9 cellular contexts compared by ENCODE assay signal in the genomic region with DNA sequence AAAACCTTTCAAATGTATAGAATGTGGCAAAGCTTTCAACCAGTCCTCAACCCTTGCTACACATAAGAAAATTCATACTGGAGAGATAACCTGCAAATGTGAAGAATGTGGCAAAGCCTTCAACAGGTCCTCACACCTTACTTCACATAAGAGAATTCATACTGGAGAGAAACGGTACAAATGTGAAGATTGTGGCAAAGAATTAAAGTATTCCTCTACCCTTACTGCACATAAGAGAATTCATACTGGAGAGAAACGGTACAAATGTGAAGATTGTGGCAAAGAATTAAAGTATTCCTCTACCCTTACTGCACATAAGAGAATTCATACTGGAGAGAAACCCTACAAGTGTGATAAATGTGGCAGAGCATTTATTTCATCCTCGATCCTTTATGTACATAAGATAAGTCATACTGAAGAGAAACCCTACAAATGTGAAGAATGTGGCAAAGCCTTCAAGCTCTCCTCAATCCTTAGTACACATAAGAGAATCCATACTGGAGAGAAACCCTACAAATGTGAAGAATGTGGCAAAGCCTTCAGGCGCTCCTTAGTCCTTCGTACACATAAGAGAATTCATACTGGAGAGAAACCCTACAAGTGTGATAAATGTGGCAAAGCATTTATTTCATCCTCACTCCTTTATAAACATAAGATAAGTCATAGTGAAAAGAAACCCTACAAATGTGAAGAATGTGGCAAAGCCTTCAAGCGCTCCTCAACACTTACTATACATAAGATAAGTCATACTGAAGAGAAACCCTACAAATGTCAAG. TPM values are rescaled to one million over a fixed set of nuclear protein-coding genes. Genes with fewer than 3 reads are reported as not detected.
DNase-seq lines count a peak whose midpoint lies in the region; ATAC-seq, FAIRE-seq and TF ChIP-seq lines count a peak whose summit lies in the region.
"Not testable (repeated sequence)": the region's sequence is repeated elsewhere in the genome, so short reads cannot be mapped to it uniquely, and the experiment has no call there.
"Had no signal": no experiment of that assay in that cellular context is flagged by ENCODE, and none has a peak within 500 bp of the region (broad histone marks: within the 10 kb centered on the region; RNA-seq: fewer than 3 reads in every experiment).

No MANE protein-coding gene starts in this region.

- not testable (repeated sequence) for H3K27ac ChIP-seq in BLaER1; HCT116 (ENCODE audit: low read depth, low read length); OCI-LY7 (ENCODE audit: low read depth, low read length, poor library complexity, severe bottlenecking); GM12878 (ENCODE audit: control insufficient read depth, insufficient read depth); liver (ENCODE audit: low read depth in 1 of 2, low read length in 2 of 2)

- CTCF ChIA-PET in HCT116 (lab: Charles Lee); OCI-LY7 (lab: Charles Lee; ENCODE audit: unreplicated experiment): not testable (repeated sequence)
- CTCF ChIA-PET in GM12878 (lab: Yijun Ruan, JAX): interaction anchor here (0.6 kb wide), 1 partner anchor 145 kb away, joined by 3 read pairs; no protein-coding TSS in a partner anchor

- peaks cover 97% of the 10 kb centered on the region for H3K9me3 ChIP-seq in BLaER1
- H3K9me3 ChIP-seq in HCT116 (ENCODE audit: control insufficient read depth in 1 of 2, insufficient read depth in 1 of 2, low read depth in 1 of 2, low read length in 2 of 2): peaks cover 29 to 35% of the 10 kb centered on the region in 2 experiments; a peak in 2 of 4 replicates
- peaks cover 63% of the 10 kb centered on the region for H3K9me3 ChIP-seq in OCI-LY7 (ENCODE audit: low read length)
- not testable (repeated sequence) for H3K9me3 ChIP-seq in GM12878 (replicated peaks; ENCODE audit: control insufficient read depth, insufficient read depth, low read length)
- peaks cover 32 to 76% (median 36%) of the 10 kb centered on the region in 4 donors for H3K9me3 ChIP-seq in liver (ENCODE audit: control insufficient read depth in 4 of 4, low read length in 3 of 4)

- H3K79me2 ChIP-seq in HCT116 (ENCODE audit: insufficient read depth, low read length); OCI-LY7 (ENCODE audit: insufficient read depth, low read depth, low read length); GM12878 (ENCODE audit: control insufficient read depth, insufficient read depth, low read length): not testable (repeated sequence)

- not testable (repeated sequence) for BruUV-seq in HCT116 (replicated peaks; lab: Mats Ljungman, UMichigan); GM12878 (replicated peaks; lab: Mats Ljungman, UMichigan)
- BruUV-seq in OCI-LY7 (replicated peaks; lab: Mats Ljungman, UMichigan): TSS peak; percentile 22

- not testable (repeated sequence) for H3K9ac ChIP-seq in BLaER1; HCT116 (ENCODE audit: low read length); GM12878 (ENCODE audit: control insufficient read depth, insufficient read depth, low read length); liver (ENCODE audit: low read depth in 1 of 2, low read length in 2 of 2)

- H3K4me1 Mint-ChIP-seq in endothelial cell (ENCODE audit: unreplicated experiment); stimulated activated naive B cell treated with anti-CD40 and anti-IgM and Interleukin-4, amounts not matched to agents 10 μg/mL and 1 μg/mL and 100 μg/mL, for 72 hours: not testable (repeated sequence)

- RAD21 ChIA-PET in HCT116 (lab: Charles Lee; ENCODE audit: low non-redundant PET in 1 of 2, low total read pairs in 2 of 2, uncharacterized antibody in 2 of 2, unreplicated experiment in 2 of 2); GM12878 (lab: Charles Lee; ENCODE audit: unreplicated experiment): not testable (repeated sequence)

- TF ChIP-seq CTCF in HCT116 (IDR thresholded peaks at IDR 0.05 in 2 of 3, conservative IDR thresholded peaks at IDR 0.05 in 1 of 3; ENCODE audit: borderline replicate concordance in 1 of 3, insufficient read depth in 1 of 3, low read depth in 2 of 3, low read length in 2 of 3); OCI-LY7 (conservative IDR thresholded peaks at IDR 0.05; ENCODE audit: low read length); GM12878 (IDR thresholded peaks at IDR 0.05 in 2 of 3, conservative IDR thresholded peaks at IDR 0.05 in 1 of 3; ENCODE audit: control insufficient read depth in 2 of 3, extremely low read depth in 1 of 3, insufficient read depth in 1 of 3, low read depth in 3 of 3, low read length in 3 of 3); endothelial cell (IDR thresholded peaks at IDR 0.05; ENCODE audit: unreplicated experiment); liver (IDR thresholded peaks at IDR 0.05; ENCODE audit: low read depth, low read length, missing input control): not testable (repeated sequence)

- intact Hi-C loops in HCT116 (cut with micrococcal nuclease); OCI-LY7 (cut with micrococcal nuclease; ENCODE audit: unreplicated experiment); GM12878 (cut with micrococcal nuclease; ENCODE audit: unreplicated experiment): not testable (repeated sequence)

- TF ChIP-seq EP300 in GM12878 (IDR thresholded peaks at IDR 0.05; ENCODE audit: borderline replicate concordance in 1 of 2, control insufficient read depth in 1 of 2, low read depth in 2 of 2, low read length in 2 of 2): not testable (repeated sequence)

- TF ChIP-seq RAD21 in HCT116 (IDR thresholded peaks at IDR 0.05; ENCODE audit: low read depth); GM12878 (IDR thresholded peaks at IDR 0.05; ENCODE audit: insufficient read depth, low read depth, low read length); liver (IDR thresholded peaks at IDR 0.05): not testable (repeated sequence)

- H3K4me3 Mint-ChIP-seq in endothelial cell (ENCODE audit: unreplicated experiment): peak overlapping the region; percentile 76
- not testable (repeated sequence) for H3K4me3 Mint-ChIP-seq in stimulated activated naive B cell treated with anti-CD40 and anti-IgM and Interleukin-4, amounts not matched to agents 10 μg/mL and 1 μg/mL and 100 μg/mL, for 72 hours

- in situ Hi-C loops in GM12878 (cut with MboI): not testable (repeated sequence)

- not testable (repeated sequence) for H3K4me1 ChIP-seq in BLaER1; HCT116 (ENCODE audit: control insufficient read depth in 1 of 2, insufficient read depth in 2 of 2, low read length in 2 of 2); OCI-LY7 (ENCODE audit: insufficient read depth, low read length, poor library complexity, severe bottlenecking); GM12878 (ENCODE audit: control insufficient read depth, insufficient read depth, low read length); liver (ENCODE audit: control insufficient read depth in 4 of 4, insufficient read depth in 4 of 4, low read length in 3 of 4)

- not testable (repeated sequence) for H4K20me1 ChIP-seq in BLaER1; HCT116 (ENCODE audit: insufficient read depth); OCI-LY7 (ENCODE audit: insufficient read depth, low read length); GM12878 (ENCODE audit: control insufficient read depth, insufficient read depth)

- TF ChIP-seq POLR2A in HCT116 (IDR thresholded peaks at IDR 0.05; ENCODE audit: borderline replicate concordance, extremely low read depth, insufficient read depth, insufficient read length); GM12878 (IDR thresholded peaks at IDR 0.05; ENCODE audit: low read depth, low read length): not testable (repeated sequence)

- H3K4me3 ChIP-seq in BLaER1 (peak overlapping the region; percentile 44), liver (ENCODE audit: low read depth in 1 of 3, low read length in 3 of 3) (peak overlapping the region in 2 of 3 donors; percentile 30 to 42)
- not testable (repeated sequence) for H3K4me3 ChIP-seq in HCT116 (replicated peaks in 1 of 2; ENCODE audit: low read depth in 1 of 2, low read length in 2 of 2); OCI-LY7 (ENCODE audit: low read depth, low read length, poor library complexity, severe bottlenecking); GM12878

- not testable (repeated sequence) for H3K27ac Mint-ChIP-seq in endothelial cell (ENCODE audit: unreplicated experiment)
- peak overlapping the region; percentile 25 for H3K27ac Mint-ChIP-seq in stimulated activated naive B cell treated with anti-CD40 and anti-IgM and Interleukin-4, amounts not matched to agents 10 μg/mL and 1 μg/mL and 100 μg/mL, for 72 hours

- peak; percentile 61 for FAIRE-seq in GM12878 (lab: Jason Lieb, UNC)

- SMC1A ChIA-PET in GM12878 (lab: Charles Lee; ENCODE audit: uncharacterized antibody, unreplicated experiment): not testable (repeated sequence)

- POLR2A ChIA-PET in HCT116 (lab: Charles Lee); OCI-LY7 (lab: Charles Lee); GM12878 (lab: Charles Lee): not testable (repeated sequence)

- H3K9me2 ChIP-seq in HCT116 (ENCODE audit: insufficient read depth); OCI-LY7 (ENCODE audit: insufficient read depth, low read length): not testable (repeated sequence)

- not testable (repeated sequence) for ATAC-seq in HCT116; GM12878; stimulated activated naive B cell treated with anti-CD40 and anti-IgM and Interleukin-4, amounts not matched to agents 10 μg/mL and 1 μg/mL and 100 μg/mL, for 72 hours (replicated peaks)

- not testable (repeated sequence) for DNase-seq in HCT116 (ENCODE audit: low read depth, low spot score); OCI-LY7 (ENCODE audit: low spot score); GM12878 (ENCODE audit: low read depth, low spot score); endothelial cell (ENCODE audit: low spot score); stimulated activated naive B cell treated with anti-CD40 and anti-IgM and Interleukin-4, amounts not matched to agents 10 μg/mL and 1 μg/mL and 100 μg/mL, for 72 hours

- H3K4me2 ChIP-seq in BLaER1; HCT116 (ENCODE audit: low read length); OCI-LY7 (ENCODE audit: low read length); GM12878 (ENCODE audit: control insufficient read depth, insufficient read depth): not testable (repeated sequence)

- H3K36me3 ChIP-seq in BLaER1 (peaks cover 93% of the 10 kb centered on the region), OCI-LY7 (ENCODE audit: insufficient read depth, low read length) (peaks cover 89% of the 10 kb centered on the region)
- not testable (repeated sequence) for H3K36me3 ChIP-seq in HCT116 (ENCODE audit: control insufficient read depth in 1 of 2, insufficient read depth in 2 of 2, low read length in 2 of 2); GM12878 (ENCODE audit: control insufficient read depth in 2 of 2, insufficient read depth in 2 of 2, low read length in 1 of 2); liver (ENCODE audit: control insufficient read depth in 4 of 4, insufficient read depth in 3 of 4, low read depth in 1 of 4, low read length in 3 of 4)

- peaks cover 36% of the 10 kb centered on the region for H3K9me3 Mint-ChIP-seq in endothelial cell (ENCODE audit: unreplicated experiment)
- H3K9me3 Mint-ChIP-seq in stimulated activated naive B cell treated with anti-CD40 and anti-IgM and Interleukin-4, amounts not matched to agents 10 μg/mL and 1 μg/mL and 100 μg/mL, for 72 hours: peaks cover 19 to 21% of the 10 kb centered on the region in 2 donors

- WGBS in GM12878 (ENCODE audit: insufficient coverage, insufficient replicate concordance, low lambda C conversion rate, missing lambda C conversion rate): 98% methylated on average over 6 of the region's 6 CpGs
- 95% methylated on average over 6 of the region's 6 CpGs for WGBS in liver

- H3K27me3 Mint-ChIP-seq in endothelial cell (ENCODE audit: unreplicated experiment); stimulated activated naive B cell treated with anti-CD40 and anti-IgM and Interleukin-4, amounts not matched to agents 10 μg/mL and 1 μg/mL and 100 μg/mL, for 72 hours: not testable (repeated sequence)

- H3K36me3 Mint-ChIP-seq in endothelial cell (ENCODE audit: low read depth, unreplicated experiment): peaks cover 75% of the 10 kb centered on the region
- peaks cover 34 to 57% of the 10 kb centered on the region in 2 donors for H3K36me3 Mint-ChIP-seq in stimulated activated naive B cell treated with anti-CD40 and anti-IgM and Interleukin-4, amounts not matched to agents 10 μg/mL and 1 μg/mL and 100 μg/mL, for 72 hours

- not testable (repeated sequence) for H3K27me3 ChIP-seq in BLaER1; HCT116 (ENCODE audit: insufficient read depth, low read length); GM12878 (replicated peaks in 1 of 2; ENCODE audit: control insufficient read depth in 2 of 2, insufficient read depth in 2 of 2, low read length in 1 of 2); liver (ENCODE audit: control insufficient read depth in 4 of 4, insufficient read depth in 4 of 4, low read length in 3 of 4)

- H2AFZ ChIP-seq in HCT116 (ENCODE audit: low read depth, low read length, poor library complexity, severe bottlenecking); OCI-LY7 (ENCODE audit: low read length); GM12878 (ENCODE audit: control insufficient read depth, low read depth, low read length): not testable (repeated sequence)

RNA-seq across cellular contexts. Expression of a gene that starts 40.5 kb away (rescaled TPM):
- total RNA-seq in HCT116 (2021; ENCODE audit: unreplicated experiment): not detected
- not detected in 2 replicates for polyA plus RNA-seq in HCT116 (2012)
- total RNA-seq in OCI-LY7 (2014; rRNA removed; shearing (Covaris generic)): 11.9 and 18.1 TPM in 2 replicates
- 27.0 and 27.6 TPM in 2 replicates for total RNA-seq in OCI-LY7 (2022)
- total RNA-seq in GM12878 (2013; cell fraction: nucleolus; rRNA removed): 0.71 and 1.2 TPM in 2 replicates
- total RNA-seq in GM12878 (2014; rRNA removed): 0.06 and 0.16 TPM in 2 replicates
- 0.18 TPM in 2 replicates for total RNA-seq in GM12878 (2014; rRNA removed; fragmentation: Illumina TruSeq; extraction: Trizol)
- total RNA-seq in GM12878 (2021): 0.21 TPM in 1 of 2 replicates, not detected in the other
- polyA plus RNA-seq in GM12878 (2011; ENCODE audit: low read depth): 1.9 TPM
- polyA plus RNA-seq in GM12878 (2011; rRNA removed): 1.3 and 1.9 TPM in 2 replicates
- 0.90 and 1.1 TPM in 2 replicates for polyA plus RNA-seq in GM12878 (2011; cell fraction: cytosol; rRNA removed)
- polyA plus RNA-seq in GM12878 (2011; cell fraction: nucleus; rRNA removed): 2.9 and 3.0 TPM in 2 replicates
- polyA plus RNA-seq in GM12878 (2012): 1.2 and 1.7 TPM in 2 replicates
- 0.07 and 0.11 TPM in 2 replicates for polyA plus RNA-seq in GM12878 (2014; fragmentation: Illumina TruSeq; extraction: Trizol)
- under 1 TPM; 0.07 to 0.13 TPM for polyA plus RNA-seq in GM12878 (2014; fragmentation: Nextera tagmentation; extraction: Ambion mirVana)
- 0.15 and 0.24 TPM in 2 replicates for polyA plus RNA-seq in GM12878 (2014; rRNA removed)
- under 1 TPM; 0.21 to 0.35 TPM for polyA plus RNA-seq in GM12878 (2016; fragmentation: Nextera tagmentation; extraction: Ambion mirVana)
- 1.0 and 1.6 TPM in 2 replicates for polyA minus RNA-seq in GM12878 (2011; rRNA and poly(A)+ RNA removed)
- not detected in 2 replicates for polyA minus RNA-seq in GM12878 (2011; cell fraction: cytosol; rRNA and poly(A)+ RNA removed)
- 1.3 and 1.6 TPM in 2 replicates for polyA minus RNA-seq in GM12878 (2011; cell fraction: nucleus; rRNA and poly(A)+ RNA removed)
- 16.7 TPM for total RNA-seq in endothelial cell (ENCODE audit: unreplicated experiment)
- total RNA-seq in liver: 1 to 10 TPM in 1 of 2 donors, under 1 TPM in 1; 0.17 to 1.8 TPM
- polyA plus RNA-seq in liver: under 1 TPM; 0.13 to 0.17 TPM
- total RNA-seq: G401 had no signal
- polyA plus RNA-seq: A549 had no signal

RNA-seq across cellular contexts. Expression of a gene that starts 48.8 kb away (rescaled TPM):
- total RNA-seq in HCT116 (2021; ENCODE audit: unreplicated experiment) (not detected), OCI-LY7 (2022) (0.08 and 0.09 TPM in 2 replicates), GM12878 (2014; rRNA removed) (0.05 TPM in 1 of 2 replicates, not detected in the other), GM12878 (2014; rRNA removed; fragmentation: Illumina TruSeq; extraction: Trizol) (0.04 and 0.18 TPM in 2 replicates), GM12878 (2021) (0.13 and 0.35 TPM in 2 replicates), endothelial cell (ENCODE audit: unreplicated experiment) (11.5 TPM), liver (1 to 10 TPM in 1 of 2 donors, under 1 TPM in 1; 0.75 to 2.8 TPM)
- polyA plus RNA-seq in HCT116 (2012): not detected in 2 replicates
- total RNA-seq in OCI-LY7 (2014; rRNA removed; shearing (Covaris generic)): 0.03 TPM in 1 of 2 replicates, not detected in the other
- 0.84 and 1.0 TPM in 2 replicates for total RNA-seq in GM12878 (2013; cell fraction: nucleolus; rRNA removed)
- 0.35 TPM for polyA plus RNA-seq in GM12878 (2011; ENCODE audit: low read depth)
- polyA plus RNA-seq in GM12878 (2011; rRNA removed) (1.0 and 1.6 TPM in 2 replicates), GM12878 (2014; fragmentation: Illumina TruSeq; extraction: Trizol) (0.09 TPM in 1 of 2 replicates, not detected in the other), GM12878 (2014; fragmentation: Nextera tagmentation; extraction: Ambion mirVana) (under 1 TPM; 0.02 to 0.03 TPM), GM12878 (2014; rRNA removed) (0.03 and 0.10 TPM in 2 replicates), GM12878 (2016; fragmentation: Nextera tagmentation; extraction: Ambion mirVana) (under 1 TPM; 0.17 to 0.38 TPM), liver (under 1 TPM; 0.31 to 0.38 TPM)
- 0.72 and 1.1 TPM in 2 replicates for polyA plus RNA-seq in GM12878 (2011; cell fraction: cytosol; rRNA removed)
- polyA plus RNA-seq in GM12878 (2011; cell fraction: nucleus; rRNA removed): 0.45 and 0.53 TPM in 2 replicates
- polyA plus RNA-seq in GM12878 (2012): 0.77 and 0.80 TPM in 2 replicates
- polyA minus RNA-seq in GM12878 (2011; rRNA and poly(A)+ RNA removed): 0.51 and 0.77 TPM in 2 replicates
- 0.42 and 0.67 TPM in 2 replicates for polyA minus RNA-seq in GM12878 (2011; cell fraction: cytosol; rRNA and poly(A)+ RNA removed)
- 0.36 and 0.38 TPM in 2 replicates for polyA minus RNA-seq in GM12878 (2011; cell fraction: nucleus; rRNA and poly(A)+ RNA removed)
- total RNA-seq: G401 had no signal
